Comparison of ENCODE assay signal across 8 cellular contexts in genomic region chr6:6008114-6008647, GRCh38. TPM values are rescaled to one million over a fixed set of nuclear protein-coding genes. Genes with fewer than 3 reads are reported as not detected.
DNase-seq lines count a peak whose midpoint lies in the region; ATAC-seq and TF ChIP-seq lines count a peak whose summit lies in the region.

No MANE protein-coding gene starts in this region.

- no peaks in the 10 kb centered on the region for H3K36me3 Mint-ChIP-seq in brain
- H3K36me3 Mint-ChIP-seq in nephron progenitor cell (ENCODE audit: low read depth): no peaks in the 10 kb centered on the region

- peaks cover 99% of the 10 kb centered on the region for H3K27me3 Mint-ChIP-seq in brain
- peaks cover 78% of the 10 kb centered on the region for H3K27me3 Mint-ChIP-seq in nephron progenitor cell (ENCODE audit: low read depth, poor library complexity)

- DNase-seq in nephron progenitor cell (no peak), inferior parietal cortex (ENCODE audit: extremely low spot score) (no peak), HK-2 (ENCODE audit: unreplicated experiment) (no peak), KG1 (lab: John Stamatoyannopoulos, UW) (no peak)

- peaks cover 50% of the 10 kb centered on the region for H3K4me1 Mint-ChIP-seq in brain
- peaks cover 49% of the 10 kb centered on the region for H3K4me1 Mint-ChIP-seq in nephron progenitor cell

- H3K27ac Mint-ChIP-seq in brain: peak overlapping the region; percentile 78 to 100 (median 96)
- H3K27ac Mint-ChIP-seq in nephron progenitor cell: no peak overlapping the region

- no peak for TF ChIP-seq CTCF in brain (conservative IDR thresholded peaks at IDR 0.05)
- no peak for TF ChIP-seq CTCF in nephron progenitor cell (IDR thresholded peaks at IDR 0.05)

- H3K9me3 Mint-ChIP-seq in brain (peaks cover 0 to 3% (median 0%) of the 10 kb centered on the region in 5 experiments), nephron progenitor cell (no peaks in the 10 kb centered on the region)

- H3K4me3 Mint-ChIP-seq in brain (peak overlapping the region; percentile 88 to 97 (median 91)), nephron progenitor cell (peak overlapping the region; percentile 82)

- ATAC-seq in GM18867 (IDR thresholded peaks at IDR 0.05; ENCODE audit: unreplicated experiment): peak; percentile 12
- ATAC-seq in HG03280 (IDR thresholded peaks at IDR 0.05; ENCODE audit: unreplicated experiment): peak; percentile 19
- ATAC-seq in HG03139 (IDR thresholded peaks at IDR 0.05; ENCODE audit: unreplicated experiment): no peak

RNA-seq across cellular contexts. Expression of gene NRN1, which starts 1.5 kb away (rescaled TPM):
- 44.2 TPM for polyA plus RNA-seq in brain (ENCODE audit: insufficient read depth, low read depth, low replicate concordance)
